ENCODE assay signal across 10 cellular contexts in genomic region chr5:56983593-56984361, GRCh38. TPM values are rescaled to one million over a fixed set of nuclear protein-coding genes. Genes with fewer than 3 reads are reported as not detected.
DNase-seq lines count a peak whose midpoint lies in the region; ATAC-seq and TF ChIP-seq lines count a peak whose summit lies in the region.
"Had no signal": no experiment of that assay in that cellular context is flagged by ENCODE, and none has a peak within 500 bp of the region (broad histone marks: within the 10 kb centered on the region; RNA-seq: fewer than 3 reads in every experiment).

No MANE protein-coding gene starts in this region.

- peak; percentile 41 for ATAC-seq in GM18519 (IDR thresholded peaks at IDR 0.05; ENCODE audit: low FRiP score, unreplicated experiment)
- ATAC-seq in GM21367 (IDR thresholded peaks at IDR 0.05; ENCODE audit: unreplicated experiment) = peak; percentile 40
- ATAC-seq in HG03354 (IDR thresholded peaks at IDR 0.05; ENCODE audit: poor library complexity, severe bottlenecking, unreplicated experiment) = peak; percentile 64
- ATAC-seq: mucosa of descending colon had no signal

- no peaks in the 10 kb centered on the region for H3K27me3 ChIP-seq in sigmoid colon
- H3K27me3 ChIP-seq: testis had no signal

- peak; percentile 58 for DNase-seq in fibroblast of villous mesenchyme (ENCODE audit: low read depth)
- DNase-seq in hippocampal formation (lab: John Stamatoyannopoulos, UW) = no peak
- DNase-seq in NCI-H345 (lab: John Stamatoyannopoulos, UW) = no peak
- DNase-seq in sigmoid colon = no peak
- no peak for DNase-seq in cerebellar cortex (ENCODE audit: low spot score)
- DNase-seq: mucosa of descending colon, testis had no signal

- no peaks in the 10 kb centered on the region for H3K9me3 ChIP-seq in sigmoid colon
- H3K9me3 ChIP-seq: mucosa of descending colon, testis had no signal

- H3K4me3 ChIP-seq in fibroblast of villous mesenchyme (ENCODE audit: low read depth, low read length) = no peak overlapping the region
- no peak overlapping the region for H3K4me3 ChIP-seq in sigmoid colon
- H3K4me3 ChIP-seq: mucosa of descending colon, testis had no signal

- WGBS in sigmoid colon, 2 donors = 45 to 85% methylated on average over 1 of the region's 1 CpG

- TF ChIP-seq CTCF in fibroblast of villous mesenchyme (IDR thresholded peaks at IDR 0.05; ENCODE audit: insufficient read depth, low read depth, low read length) (no peak), sigmoid colon (IDR thresholded peaks at IDR 0.05) (no peak)

- H3K27ac ChIP-seq in sigmoid colon = no peak overlapping the region
- H3K27ac ChIP-seq: testis had no signal

- TF ChIP-seq EP300 in sigmoid colon (IDR thresholded peaks at IDR 0.05) = no peak

- intact Hi-C loops in sigmoid colon (cut with DNase I) = no loop called here

- no peak for TF ChIP-seq POLR2A in sigmoid colon (IDR thresholded peaks at IDR 0.05)

- no peaks in the 10 kb centered on the region for H3K36me3 ChIP-seq in sigmoid colon

- no peaks in the 10 kb centered on the region for H3K4me1 ChIP-seq in sigmoid colon
- H3K4me1 ChIP-seq: testis had no signal

RNA-seq across cellular contexts. Expression of gene MIER3, which starts 31.9 kb away (rescaled TPM):
- total RNA-seq in fibroblast of villous mesenchyme (18.4 and 28.9 TPM in 2 replicates), sigmoid colon (10 to 100 TPM; 12.5 to 46.4 (median 21.7) TPM)
- 10 to 100 TPM; 20.4 to 68.9 (median 39.0) TPM for polyA plus RNA-seq in sigmoid colon
